ENCODE assay signal across 8 cellular contexts in the genomic region with DNA sequence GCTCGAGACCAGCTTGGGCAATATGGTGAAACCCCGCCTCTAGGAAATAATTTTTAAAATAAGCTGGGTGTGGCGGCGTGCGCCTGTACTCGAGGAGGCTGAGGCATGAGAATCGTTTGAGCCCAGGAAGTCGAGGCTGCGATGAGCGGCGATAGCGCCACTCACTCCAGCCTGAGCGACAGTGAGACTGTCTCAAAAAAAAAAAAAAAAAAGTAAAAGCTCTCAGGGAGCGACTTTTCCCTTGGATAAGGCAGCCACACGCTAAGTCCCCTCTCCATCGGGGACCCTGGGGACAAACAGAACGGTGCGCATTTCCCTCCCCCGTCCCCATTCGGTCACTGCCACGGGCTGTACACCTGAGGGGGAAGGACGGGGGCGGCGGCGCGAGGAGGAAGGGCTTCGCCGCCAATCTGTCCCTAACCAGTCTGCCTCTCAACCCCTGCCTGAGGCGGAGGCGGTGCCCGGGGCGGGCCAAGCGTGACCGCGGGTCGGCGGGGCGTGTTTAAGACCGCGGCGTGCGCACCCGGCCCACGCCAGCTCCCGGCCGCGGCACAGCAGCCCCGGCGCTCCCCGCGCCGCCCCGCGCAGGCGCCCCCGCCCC. TPM values are rescaled to one million over a fixed set of nuclear protein-coding genes. Genes with fewer than 3 reads are reported as not detected.
DNase-seq lines count a peak whose midpoint lies in the region; ATAC-seq, FAIRE-seq and TF ChIP-seq lines count a peak whose summit lies in the region.

Gene GMPR (plus strand): TSS at position 531 of the 601 bp plus-strand sequence. CDS start 107 bp downstream, outside the sequence.

- H3K27me3 ChIP-seq in BJ (ENCODE audit: control insufficient read depth, insufficient read depth, low read length), result no peaks in the 10 kb centered on the region
- no peaks in the 10 kb centered on the region for H3K27me3 ChIP-seq in ascending aorta

- CTCF ChIA-PET in BJ (lab: Yijun Ruan, JAX), result interaction anchor here (0.6 to 1.4 kb wide), 3 partner anchors 14 to 418 kb away, joined by 3 read pairs; no protein-coding TSS in a partner anchor

- DNase-seq in BJ (ENCODE audit: low read depth) (no peak), HTR-8/SVneo (ENCODE audit: insufficient read length, low spot score) (peak; percentile 53), T-helper 2 cell (peak; percentile 33 to 79 (median 59)), ascending aorta (ENCODE audit: low spot score in 2 of 2) (peak; percentile 52 to 94), hepatic stellate cell (ENCODE audit: low spot score) (peak; percentile 79), retinal pigment epithelial cell (ENCODE audit: low read depth) (no peak), putamen (ENCODE audit: low spot score) (no peak)

- peak within 1 kb of the TSS; percentile 86 to 87 for H3K27ac ChIP-seq in ascending aorta

- ATAC-seq in GM19395 (IDR thresholded peaks at IDR 0.05; ENCODE audit: unreplicated experiment), result peak; percentile 75

- H3K36me3 ChIP-seq in BJ (ENCODE audit: control insufficient read depth, insufficient read depth, low read length), result no peaks in the 10 kb centered on the region
- H3K36me3 ChIP-seq in ascending aorta, result no peaks in the 10 kb centered on the region

- peak within 1 kb of the TSS; percentile 51 for H3K4me3 ChIP-seq in BJ (ENCODE audit: low read depth, low read length)
- H3K4me3 ChIP-seq in ascending aorta, result peak within 1 kb of the TSS; percentile 73 to 95
- peak within 1 kb of the TSS; percentile 68 for H3K4me3 ChIP-seq in retinal pigment epithelial cell (ENCODE audit: low read length)

- TF ChIP-seq CTCF in BJ (IDR thresholded peaks at IDR 0.05; ENCODE audit: insufficient read depth, low read depth, low read length), result no peak
- peak in 1 of 3 experiments; percentile 1 for TF ChIP-seq CTCF in ascending aorta (IDR thresholded peaks at IDR 0.05)
- TF ChIP-seq CTCF in retinal pigment epithelial cell (conservative IDR thresholded peaks at IDR 0.05; ENCODE audit: low read depth, low read length), result no peak

- intact Hi-C loops in ascending aorta (cut with DNase I), result loop anchor here (1.0 to 2.0 kb wide), 2 partner anchors 20 to 83 kb away; no protein-coding TSS in a partner anchor

- POLR2A ChIA-PET in BJ (lab: Charles Lee), result no interaction called here

- FAIRE-seq in HTR-8/SVneo (lab: Jason Lieb, UNC), result peak; percentile 95

- no peaks in the 10 kb centered on the region for H3K9me3 ChIP-seq in ascending aorta

- peaks cover 4 to 44% of the 10 kb centered on the region in 2 donors for H3K4me1 ChIP-seq in ascending aorta

RNA-seq across cellular contexts. Expression of gene GMPR, which starts in this region (rescaled TPM):
- polyA plus RNA-seq in BJ (2011; rRNA removed), result 7.3 and 8.3 TPM in 2 replicates
- 5.4 and 7.4 TPM in 2 replicates for polyA minus RNA-seq in BJ (2011; rRNA and poly(A)+ RNA removed)
- total RNA-seq in ascending aorta, result 18.4 TPM

Comparison
In these comparisons a context has a peak if more than half of its experiments do, and no peak if none do; other contexts are left out.
1. DNase-seq: peak in HTR-8/SVneo (single experiment), T-helper 2 cell (5 of 5), ascending aorta (2 of 2) and hepatic stellate cell (single experiment); none in BJ (single experiment), retinal pigment epithelial cell (single experiment) and putamen (single experiment).
2. Peak in every context shown above with its lines, with median percentiles within 50 percentile points of each other: H3K4me3 ChIP-seq.